ENCODE assay signal across 15 cellular contexts in genomic region chr9:121088576-121088975, GRCh38. TPM values are rescaled to one million over a fixed set of nuclear protein-coding genes. Genes with fewer than 3 reads are reported as not detected.
DNase-seq lines count a peak whose midpoint lies in the region; ATAC-seq and TF ChIP-seq lines count a peak whose summit lies in the region.
"Had no signal": no experiment of that assay in that cellular context is flagged by ENCODE, and none has a peak within 500 bp of the region (broad histone marks: within the 10 kb centered on the region; RNA-seq: fewer than 3 reads in every experiment).

No MANE protein-coding gene starts in this region.

- H3K27me3 Mint-ChIP-seq in CD14-positive monocyte (ENCODE audit: low read depth in 3 of 3) (no peaks in the 10 kb centered on the region), T-cell (no peaks in the 10 kb centered on the region), memory B cell (no peaks in the 10 kb centered on the region)
- H3K27me3 Mint-ChIP-seq: naive thymus-derived CD8-positive, alpha-beta T cell had no signal

- H3K36me3 Mint-ChIP-seq in CD14-positive monocyte (peaks cover 51 to 57% of the 10 kb centered on the region in 2 donors), T-cell (peaks cover 50% of the 10 kb centered on the region), memory B cell (peaks cover 35% of the 10 kb centered on the region)

- no peaks in the 10 kb centered on the region for H3K9me3 Mint-ChIP-seq in CD14-positive monocyte
- H3K9me3 Mint-ChIP-seq in T-cell = no peaks in the 10 kb centered on the region
- no peaks in the 10 kb centered on the region for H3K9me3 Mint-ChIP-seq in memory B cell
- H3K9me3 Mint-ChIP-seq: naive thymus-derived CD8-positive, alpha-beta T cell; T-helper 1 cell treated with Interleukin-12 subunit alpha and Interleukin-12 subunit beta and Interleukin-4 antibody, amounts not matched to agents 30 μg/mL and 1 μg/mL, for 36 hours had no signal

- intact Hi-C loops in CD14-positive monocyte (cut with micrococcal nuclease) = no loop called here

- ATAC-seq in T-cell (replicated peaks in 1 of 4) (no peak), memory B cell (ENCODE audit: low read depth) (no peak), HG02840 (IDR thresholded peaks at IDR 0.05; ENCODE audit: low FRiP score, unreplicated experiment) (no peak)
- ATAC-seq: activated CD4-positive, CD25-positive, alpha-beta regulatory T cell treated with anti-CD3 and anti-CD28 coated beads, Interleukin-2, amount 50 U/mL, for 24 hours; body of pancreas; naive thymus-derived CD8-positive, alpha-beta T cell had no signal

- no peak for DNase-seq in CD14-positive monocyte (ENCODE audit: low spot score)
- DNase-seq in GDM1 (lab: John Stamatoyannopoulos, UW) = peak; percentile 40
- no peak for DNase-seq in T-cell
- DNase-seq in memory B cell (ENCODE audit: low spot score in 2 of 2) = no peak
- DNase-seq in amniotic stem cell (lab: John Stamatoyannopoulos, UW) = no peak
- DNase-seq in stimulated activated CD4-positive, alpha-beta T cell treated with anti-CD3 and anti-CD28 coated beads, Interleukin-4, amount 100 ng/mL, for 24 hours = no peak
- DNase-seq: activated naive CD4-positive, alpha-beta T cell treated with Interleukin-2 at 50 U/mL for 16 hours; body of pancreas; kidney; naive thymus-derived CD8-positive, alpha-beta T cell; NCI-H146; stimulated activated CD8-positive, alpha-beta memory T cell treated with anti-CD3 and anti-CD28 coated beads, Interleukin-4, amount 100 ng/mL, for 48 hours had no signal

- H3K27ac Mint-ChIP-seq in CD14-positive monocyte = peak overlapping the region in 6 of 7 donors; percentile 3 to 80 (median 23)
- H3K27ac Mint-ChIP-seq in T-cell = peak overlapping the region; percentile 36 to 37
- peak overlapping the region; percentile 19 for H3K27ac Mint-ChIP-seq in memory B cell
- H3K27ac Mint-ChIP-seq: T-helper 1 cell treated with Interleukin-12 subunit alpha and Interleukin-12 subunit beta and Interleukin-4 antibody, amounts not matched to agents 30 μg/mL and 1 μg/mL, for 36 hours had no signal

- peaks cover 18% of the 10 kb centered on the region for H3K4me1 Mint-ChIP-seq in CD14-positive monocyte
- H3K4me1 Mint-ChIP-seq in T-cell = peaks cover 23 to 28% (median 24%) of the 10 kb centered on the region in 3 donors
- peaks cover 14% of the 10 kb centered on the region for H3K4me1 Mint-ChIP-seq in memory B cell

- TF ChIP-seq CTCF in CD14-positive monocyte (IDR thresholded peaks at IDR 0.05) = no peak

- no peak overlapping the region for H3K4me3 Mint-ChIP-seq in CD14-positive monocyte
- no peak overlapping the region for H3K4me3 Mint-ChIP-seq in T-cell
- H3K4me3 Mint-ChIP-seq in memory B cell = no peak overlapping the region
- H3K4me3 Mint-ChIP-seq: naive thymus-derived CD8-positive, alpha-beta T cell; T-helper 1 cell treated with Interleukin-12 subunit alpha and Interleukin-12 subunit beta and Interleukin-4 antibody, amounts not matched to agents 30 μg/mL and 1 μg/mL, for 36 hours had no signal

- POLR2A ChIA-PET in T-cell (lab: Charles Lee) = no interaction called here

- CTCF ChIA-PET in T-cell (lab: Charles Lee) = no interaction called here

RNA-seq across cellular contexts. Expression of gene CNTRL, which starts 13.8 kb away (rescaled TPM):
- polyA plus RNA-seq in CD14-positive monocyte = 1 to 10 TPM; 3.9 to 4.8 TPM
- total RNA-seq in T-cell = 100 to 1,000 TPM in 1 of 5 donors, 10 to 100 TPM in 4; 84.6 to 101 (median 93.7) TPM

RNA-seq across cellular contexts. Expression of gene C5, which starts 38.5 kb away (rescaled TPM):
- polyA plus RNA-seq in CD14-positive monocyte = 1 to 10 TPM in 1 of 2 donors, under 1 TPM in 1; 0.66 to 1.2 TPM
- 1 to 10 TPM in 4 of 5 donors, under 1 TPM in 1; 0.90 to 2.4 (median 1.7) TPM for total RNA-seq in T-cell
